Comparison of ENCODE assay signal across 20 cellular contexts in the genomic region with DNA sequence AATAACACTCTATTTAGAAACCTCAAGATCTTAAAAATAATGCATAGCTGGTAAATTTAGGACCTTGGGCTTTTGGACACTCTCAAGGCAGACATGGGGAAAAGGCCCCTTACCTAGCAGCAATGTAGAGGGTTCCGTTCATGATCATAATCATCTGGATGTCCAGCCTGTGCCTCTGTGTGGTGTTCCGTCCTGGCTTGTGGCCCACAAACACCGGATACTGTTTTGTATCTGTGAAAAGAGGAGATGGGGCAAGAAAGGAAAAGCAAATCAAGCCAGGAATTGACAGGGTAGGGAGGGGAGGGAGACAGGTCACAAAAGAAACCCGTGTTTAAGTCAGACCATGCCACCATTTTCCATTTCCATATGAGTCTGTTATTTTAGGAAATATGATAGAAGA.
DNase-seq lines count a peak whose midpoint lies in the region; ATAC-seq, FAIRE-seq and TF ChIP-seq lines count a peak whose summit lies in the region.
"Had no signal": no experiment of that assay in that cellular context is flagged by ENCODE, and none has a peak within 500 bp of the region (broad histone marks: within the 10 kb centered on the region; RNA-seq: fewer than 3 reads in every experiment).

No MANE protein-coding gene starts in this region.

- CTCF ChIA-PET in activated CD8-positive, alpha-beta memory T cell treated with anti-CD3 and anti-CD28 coated beads, Interleukin-2, amount 10 ng/mL, durations not matched to agents 7 days and 5 days (lab: Charles Lee): no interaction called here

- ATAC-seq in psoas muscle (peak in 3 of 4 donors; percentile 13 to 24 (median 19)), GM19467 (IDR thresholded peaks at IDR 0.05; ENCODE audit: unreplicated experiment) (no peak)
- no peak for ATAC-seq in activated CD8-positive, alpha-beta memory T cell treated with anti-CD3 and anti-CD28 coated beads, Interleukin-2, amount 10 ng/mL, durations not matched to agents 7 days and 5 days
- no peak for ATAC-seq in stimulated activated effector memory CD8-positive, alpha-beta T cell treated with anti-CD3 and anti-CD28 coated beads, Interleukin-12 subunit alpha, Interleukin-12 subunit beta, amount 100 ng/mL, for 72 hours
- ATAC-seq: CD8-positive, alpha-beta T cell had no signal

- H3K27me3 ChIP-seq in astrocyte (ENCODE audit: insufficient read depth, low read length) (peaks cover 8% of the 10 kb centered on the region), endodermal cell (ENCODE audit: control insufficient read depth, insufficient read depth, low read length, poor library complexity, severe bottlenecking) (no peaks in the 10 kb centered on the region), psoas muscle (ENCODE audit: insufficient read depth in 3 of 3, low read length in 2 of 3) (no peaks in the 10 kb centered on the region)
- H3K27me3 ChIP-seq: BLaER1, SJCRH30 had no signal

- H3K27ac Mint-ChIP-seq in astrocyte (ENCODE audit: unreplicated experiment) (no peak overlapping the region), endodermal cell (peak overlapping the region; percentile 2)
- no peak overlapping the region for H3K27ac Mint-ChIP-seq in activated CD8-positive, alpha-beta memory T cell treated with anti-CD3 and anti-CD28 coated beads, Interleukin-2, amount 10 ng/mL, durations not matched to agents 7 days and 5 days
- H3K27ac Mint-ChIP-seq in stimulated activated effector memory CD8-positive, alpha-beta T cell treated with anti-CD3 and anti-CD28 coated beads, Interleukin-12 subunit alpha, Interleukin-12 subunit beta, amount 100 ng/mL, for 72 hours: no peak overlapping the region
- H3K27ac Mint-ChIP-seq: CD8-positive, alpha-beta T cell had no signal

- TF ChIP-seq CTCF in astrocyte (IDR thresholded peaks at IDR 0.05; ENCODE audit: insufficient read depth, low read depth, low read length) (no peak), endodermal cell (conservative IDR thresholded peaks at IDR 0.05) (no peak), psoas muscle (IDR thresholded peaks at IDR 0.05) (no peak)

- intact Hi-C loops in psoas muscle (cut with DNase I): no loop called here

- H3K4me3 Mint-ChIP-seq in astrocyte (ENCODE audit: unreplicated experiment): no peak overlapping the region
- no peak overlapping the region for H3K4me3 Mint-ChIP-seq in endodermal cell
- no peak overlapping the region for H3K4me3 Mint-ChIP-seq in activated CD8-positive, alpha-beta memory T cell treated with anti-CD3 and anti-CD28 coated beads, Interleukin-2, amount 10 ng/mL, durations not matched to agents 7 days and 5 days
- H3K4me3 Mint-ChIP-seq in stimulated activated effector memory CD8-positive, alpha-beta T cell treated with anti-CD3 and anti-CD28 coated beads, Interleukin-12 subunit alpha, Interleukin-12 subunit beta, amount 100 ng/mL, for 72 hours: no peak overlapping the region
- H3K4me3 Mint-ChIP-seq: CD8-positive, alpha-beta T cell had no signal

- H3K27ac ChIP-seq in astrocyte (ENCODE audit: low read depth, low read length) (no peak overlapping the region), endodermal cell (ENCODE audit: low read depth, low read length) (peak overlapping the region; percentile 73), psoas muscle (no peak overlapping the region)
- H3K27ac ChIP-seq: BLaER1, KMS-11, SJCRH30 had no signal

- H3K9me3 ChIP-seq in astrocyte (ENCODE audit: insufficient read depth, low read depth, low read length): no peaks in the 10 kb centered on the region
- H3K9me3 ChIP-seq in endodermal cell (ENCODE audit: control insufficient read depth, low read length): no peaks in the 10 kb centered on the region
- no peaks in the 10 kb centered on the region for H3K9me3 ChIP-seq in psoas muscle
- H3K9me3 ChIP-seq: BLaER1, SJCRH30 had no signal

- no peaks in the 10 kb centered on the region for H3K79me2 ChIP-seq in astrocyte (ENCODE audit: insufficient read depth, low read length)

- H3K4me1 Mint-ChIP-seq in astrocyte (ENCODE audit: low read depth, unreplicated experiment) (peaks cover 25% of the 10 kb centered on the region), endodermal cell (peaks cover 39% of the 10 kb centered on the region)
- no peaks in the 10 kb centered on the region for H3K4me1 Mint-ChIP-seq in activated CD8-positive, alpha-beta memory T cell treated with anti-CD3 and anti-CD28 coated beads, Interleukin-2, amount 10 ng/mL, durations not matched to agents 7 days and 5 days
- H3K4me1 Mint-ChIP-seq in stimulated activated effector memory CD8-positive, alpha-beta T cell treated with anti-CD3 and anti-CD28 coated beads, Interleukin-12 subunit alpha, Interleukin-12 subunit beta, amount 100 ng/mL, for 72 hours: no peaks in the 10 kb centered on the region

- H2AFZ ChIP-seq in astrocyte (ENCODE audit: low read depth, low read length): no peak overlapping the region

- H3K9ac ChIP-seq in astrocyte (ENCODE audit: low read length) (no peak overlapping the region), endodermal cell (ENCODE audit: extremely low read depth, low read length, poor library complexity, severe bottlenecking) (no peak overlapping the region)
- H3K9ac ChIP-seq: BLaER1, KMS-11 had no signal

- FAIRE-seq in astrocyte (lab: Jason Lieb, UNC): no peak
- FAIRE-seq: GM12891 had no signal

- peaks cover 4% of the 10 kb centered on the region for H3K4me1 ChIP-seq in astrocyte (ENCODE audit: insufficient read depth, low read length)
- no peaks in the 10 kb centered on the region for H3K4me1 ChIP-seq in endodermal cell (ENCODE audit: control insufficient read depth, insufficient read depth, low read length)
- peaks cover 11% of the 10 kb centered on the region for H3K4me1 ChIP-seq in psoas muscle
- H3K4me1 ChIP-seq: BLaER1 had no signal

- H3K9me3 Mint-ChIP-seq in astrocyte (ENCODE audit: unreplicated experiment): no peaks in the 10 kb centered on the region
- no peaks in the 10 kb centered on the region for H3K9me3 Mint-ChIP-seq in endodermal cell
- H3K9me3 Mint-ChIP-seq in activated CD8-positive, alpha-beta memory T cell treated with anti-CD3 and anti-CD28 coated beads, Interleukin-2, amount 10 ng/mL, durations not matched to agents 7 days and 5 days (ENCODE audit: low read depth): no peaks in the 10 kb centered on the region
- no peaks in the 10 kb centered on the region for H3K9me3 Mint-ChIP-seq in stimulated activated effector memory CD8-positive, alpha-beta T cell treated with anti-CD3 and anti-CD28 coated beads, Interleukin-12 subunit alpha, Interleukin-12 subunit beta, amount 100 ng/mL, for 72 hours
- H3K9me3 Mint-ChIP-seq: CD8-positive, alpha-beta T cell had no signal

- DNase-seq in NCI-H69 (lab: John Stamatoyannopoulos, UW) (peak; percentile 39), astrocyte (ENCODE audit: low read depth) (no peak), endodermal cell (peak; percentile 38), psoas muscle (no peak), NCI-H1930 (lab: John Stamatoyannopoulos, UW) (no peak)
- DNase-seq in activated CD8-positive, alpha-beta memory T cell treated with anti-CD3 and anti-CD28 coated beads, Interleukin-2, amount 10 ng/mL, durations not matched to agents 7 days and 5 days: no peak
- no peak for DNase-seq in stimulated activated effector memory CD8-positive, alpha-beta T cell treated with anti-CD3 and anti-CD28 coated beads, Interleukin-12 subunit alpha, Interleukin-12 subunit beta, amount 100 ng/mL, for 72 hours (ENCODE audit: low spot score in 2 of 2)
- DNase-seq: CD8-positive, alpha-beta T cell; GOT3; NCI-H1105 treated with DMSO at 0.1 percent for 48 hours; NCI-H2081; NCI-H2171; NCI-H345; NCI-H524; NCI-H82 had no signal

- H3K36me3 ChIP-seq in astrocyte (ENCODE audit: insufficient read depth, low read length): no peaks in the 10 kb centered on the region
- peaks cover 31% of the 10 kb centered on the region for H3K36me3 ChIP-seq in endodermal cell (ENCODE audit: control insufficient read depth, insufficient read depth, low read length)
- no peaks in the 10 kb centered on the region for H3K36me3 ChIP-seq in psoas muscle (ENCODE audit: insufficient read depth in 1 of 2, low read depth in 1 of 2)
- H3K36me3 ChIP-seq: BLaER1 had no signal

- H3K36me3 Mint-ChIP-seq in astrocyte (ENCODE audit: low read depth, unreplicated experiment) (peaks cover 2% of the 10 kb centered on the region), endodermal cell (ENCODE audit: low read depth) (peaks cover 67% of the 10 kb centered on the region)
- no peaks in the 10 kb centered on the region for H3K36me3 Mint-ChIP-seq in activated CD8-positive, alpha-beta memory T cell treated with anti-CD3 and anti-CD28 coated beads, Interleukin-2, amount 10 ng/mL, durations not matched to agents 7 days and 5 days
- no peaks in the 10 kb centered on the region for H3K36me3 Mint-ChIP-seq in stimulated activated effector memory CD8-positive, alpha-beta T cell treated with anti-CD3 and anti-CD28 coated beads, Interleukin-12 subunit alpha, Interleukin-12 subunit beta, amount 100 ng/mL, for 72 hours
- H3K36me3 Mint-ChIP-seq: CD8-positive, alpha-beta T cell had no signal

- H3K27me3 Mint-ChIP-seq in astrocyte (ENCODE audit: low read depth, unreplicated experiment) (no peaks in the 10 kb centered on the region), endodermal cell (ENCODE audit: insufficient read depth) (no peaks in the 10 kb centered on the region)
- H3K27me3 Mint-ChIP-seq in activated CD8-positive, alpha-beta memory T cell treated with anti-CD3 and anti-CD28 coated beads, Interleukin-2, amount 10 ng/mL, durations not matched to agents 7 days and 5 days: no peaks in the 10 kb centered on the region

- H3K4me3 ChIP-seq in astrocyte (ENCODE audit: insufficient read depth, low read depth, low read length) (no peak overlapping the region), endodermal cell (ENCODE audit: low read length) (no peak overlapping the region), psoas muscle (peak overlapping the region; percentile 22)
- H3K4me3 ChIP-seq: BLaER1, SJCRH30 had no signal

- 84 to 98% methylated on average over 3 to 4 of the region's 4 CpGs for WGBS in endodermal cell (ENCODE audit: insufficient coverage in 1 of 2, insufficient read length in 1 of 2), 2 experiments
- WGBS in psoas muscle, 3 donors: 38 to 51% (median 40%) methylated on average over 4 of the region's 4 CpGs

- H4K20me1 ChIP-seq in astrocyte (ENCODE audit: insufficient read depth, low read length): no peaks in the 10 kb centered on the region
- H4K20me1 ChIP-seq: BLaER1 had no signal

- peak overlapping the region; percentile 3 for H3K4me2 ChIP-seq in astrocyte (ENCODE audit: low read length)
- H3K4me2 ChIP-seq: BLaER1, KMS-11 had no signal

Comparison
In these comparisons a context has a peak if more than half of its experiments do, and no peak if none do; other contexts are left out.
1. DNase-seq: peak in NCI-H69 (single experiment) and endodermal cell (single experiment); none in astrocyte (single experiment), psoas muscle (0 of 2), activated CD8-positive, alpha-beta memory T cell treated with anti-CD3 and anti-CD28 coated beads, Interleukin-2, amount 10 ng/mL, durations not matched to agents 7 days and 5 days (single experiment), NCI-H1930 (0 of 2) and stimulated activated effector memory CD8-positive, alpha-beta T cell treated with anti-CD3 and anti-CD28 coated beads, Interleukin-12 subunit alpha, Interleukin-12 subunit beta, amount 100 ng/mL, for 72 hours (0 of 2).
2. ATAC-seq: peak in psoas muscle (3 of 4); none in activated CD8-positive, alpha-beta memory T cell treated with anti-CD3 and anti-CD28 coated beads, Interleukin-2, amount 10 ng/mL, durations not matched to agents 7 days and 5 days (single experiment), GM19467 (single experiment) and stimulated activated effector memory CD8-positive, alpha-beta T cell treated with anti-CD3 and anti-CD28 coated beads, Interleukin-12 subunit alpha, Interleukin-12 subunit beta, amount 100 ng/mL, for 72 hours (single experiment).